In the genomic region with DNA sequence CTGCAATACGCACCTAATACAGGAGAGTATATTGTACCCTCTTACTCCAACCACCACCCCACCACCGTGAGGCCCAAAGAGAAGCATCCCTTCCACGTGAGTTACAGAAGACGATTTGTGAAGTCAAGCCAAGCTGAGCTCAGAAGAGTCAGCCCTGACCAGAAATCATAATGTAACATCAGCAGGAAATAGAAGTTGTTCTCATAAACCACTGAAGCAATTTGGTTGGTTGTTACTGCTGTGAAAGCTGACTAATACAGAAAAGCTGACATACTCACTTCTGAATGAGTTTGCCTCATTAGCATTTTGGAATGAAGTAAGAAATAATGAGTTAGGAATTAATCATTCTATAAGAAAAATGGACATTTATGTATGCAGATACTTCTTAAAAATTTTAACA, we compare ENCODE assay signal across 18 cellular contexts.
"Had no signal": no experiment of that assay in that cellular context is flagged by ENCODE, and none has a peak within 500 bp of the region (broad histone marks: within the 10 kb centered on the region; RNA-seq: fewer than 3 reads in every experiment).

No MANE protein-coding gene starts in this region.

- H3K4me2 ChIP-seq: hepatocyte had no signal

- ATAC-seq: activated CD8-positive, alpha-beta T cell treated with anti-CD3 and anti-CD28 coated beads for 36 hours; activated T-cell treated with anti-CD3 and anti-CD28 coated beads, Interleukin-2, amount 50 U/mL, for 4 hours; right lobe of liver; WTC11 had no signal

- H3K4me3 Mint-ChIP-seq: activated CD8-positive, alpha-beta T cell treated with anti-CD3 and anti-CD28 coated beads for 36 hours; activated T-cell treated with anti-CD3 and anti-CD28 coated beads, Interleukin-2, amount 50 U/mL, for 4 hours; stimulated activated naive CD8-positive, alpha-beta T cell treated with anti-CD3 and anti-CD28 coated beads, Interleukin-15, Interleukin-2, amounts not matched to agents 100 ng/mL and 50 ng/mL, for 24 hours; T-helper 1 cell treated with Interleukin-12 subunit alpha and Interleukin-12 subunit beta and Interleukin-4 antibody, amounts not matched to agents 30 μg/mL and 1 μg/mL, for 36 hours; WTC11 had no signal

- DNase-seq: activated CD4-positive, alpha-beta T cell treated with anti-CD3 and anti-CD28 coated beads for 4 hours; activated CD8-positive, alpha-beta T cell treated with anti-CD3 and anti-CD28 coated beads for 36 hours; activated effector memory CD4-positive, alpha-beta T cell treated with Interleukin-2 at 50 U/mL for 16 hours; activated naive CD4-positive, alpha-beta T cell treated with anti-CD3 and anti-CD28 coated beads, Interleukin-2, amount 50 U/mL, for 16 hours; activated T-cell treated with anti-CD3 and anti-CD28 coated beads, Interleukin-2, amount 50 U/mL, for 4 hours; dermis blood vessel endothelial cell; erythroblast; kidney; left ventricle myocardium inferior; mesendoderm; right lobe of liver; testis; upper lobe of left lung had no signal

- H3K4me3 ChIP-seq: hepatocyte, left ventricle myocardium inferior, prostate gland, right lobe of liver, testis, upper lobe of left lung had no signal

- H3K36me3 ChIP-seq: left ventricle myocardium inferior, prostate gland, right lobe of liver, upper lobe of left lung had no signal

- H3K4me1 ChIP-seq: left ventricle myocardium inferior, prostate gland, right lobe of liver, testis, upper lobe of left lung had no signal

- FAIRE-seq: kidney had no signal

- H3K27ac ChIP-seq: hepatocyte, left ventricle myocardium inferior, prostate gland, right lobe of liver, testis, upper lobe of left lung had no signal

- H3K27me3 Mint-ChIP-seq: activated CD8-positive, alpha-beta T cell treated with anti-CD3 and anti-CD28 coated beads for 36 hours; stimulated activated naive CD8-positive, alpha-beta T cell treated with anti-CD3 and anti-CD28 coated beads, Interleukin-15, Interleukin-2, amounts not matched to agents 100 ng/mL and 50 ng/mL, for 24 hours had no signal

- H3K27me3 ChIP-seq: hepatocyte, right lobe of liver, testis, upper lobe of left lung had no signal

- H3K4me1 Mint-ChIP-seq: WTC11 had no signal

- H3K79me2 ChIP-seq: hepatocyte had no signal

- H3K27ac Mint-ChIP-seq: activated CD8-positive, alpha-beta T cell treated with anti-CD3 and anti-CD28 coated beads for 36 hours; stimulated activated naive CD8-positive, alpha-beta T cell treated with anti-CD3 and anti-CD28 coated beads, Interleukin-15, Interleukin-2, amounts not matched to agents 100 ng/mL and 50 ng/mL, for 24 hours; T-helper 1 cell treated with Interleukin-12 subunit alpha and Interleukin-12 subunit beta and Interleukin-4 antibody, amounts not matched to agents 30 μg/mL and 1 μg/mL, for 36 hours; WTC11 had no signal

- H3K9me3 ChIP-seq: prostate gland, right lobe of liver, testis, upper lobe of left lung had no signal

- H2AFZ ChIP-seq: hepatocyte had no signal
